In the genomic region with DNA sequence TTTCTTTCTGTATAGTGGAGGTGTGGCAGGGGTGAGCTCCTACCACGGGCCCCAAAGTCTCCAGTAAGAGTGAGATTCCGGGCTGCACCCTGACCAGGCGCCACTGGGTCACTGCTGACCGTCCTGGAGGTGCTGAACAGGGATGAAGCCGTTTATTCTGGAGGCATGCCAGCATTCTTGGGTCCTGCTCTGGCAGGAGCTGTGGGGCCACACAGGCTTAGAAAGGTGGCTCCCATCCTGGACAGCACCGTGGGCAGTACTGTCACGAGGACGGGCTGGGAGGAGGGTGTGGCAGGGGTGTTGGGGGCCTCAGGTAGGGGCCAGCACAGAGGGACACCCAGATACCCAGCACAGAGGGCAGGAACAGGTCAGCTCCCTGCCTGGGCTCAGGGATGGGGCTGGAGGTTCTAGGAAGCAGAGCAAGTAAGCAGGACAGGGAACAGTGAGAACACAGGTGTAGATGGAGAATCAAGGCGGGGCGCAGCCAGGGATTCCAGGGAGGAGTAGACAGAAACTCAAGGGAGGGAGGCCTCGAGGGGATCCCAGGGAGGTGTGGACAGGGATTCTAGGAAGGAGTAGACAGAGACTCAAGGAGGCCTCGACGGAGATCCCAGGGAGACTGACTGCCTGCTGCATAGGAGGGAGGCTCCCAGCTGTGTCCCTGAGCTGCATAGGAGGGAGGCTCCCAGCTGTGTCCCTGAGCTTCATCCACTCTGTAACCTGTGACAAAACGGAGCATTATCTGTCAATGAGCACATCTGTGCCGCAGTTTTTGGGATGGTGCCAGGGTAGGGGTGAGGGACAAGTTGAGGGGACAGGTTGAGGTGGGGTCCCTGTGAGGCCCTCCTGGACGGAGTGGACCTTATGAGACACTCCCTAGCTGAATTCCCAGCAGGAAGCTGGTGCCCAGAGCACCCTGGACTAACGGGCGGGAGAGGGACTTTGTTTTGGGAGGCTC, we compare ENCODE assay signal across 11 cellular contexts. TPM values are rescaled to one million over a fixed set of nuclear protein-coding genes. Genes with fewer than 3 reads are reported as not detected.
DNase-seq lines count a peak whose midpoint lies in the region; ATAC-seq and TF ChIP-seq lines count a peak whose summit lies in the region.
"Had no signal": no experiment of that assay in that cellular context is flagged by ENCODE, and none has a peak within 500 bp of the region (broad histone marks: within the 10 kb centered on the region; RNA-seq: fewer than 3 reads in every experiment).

No MANE protein-coding gene starts in this region.

- TF ChIP-seq CTCF in left lung (IDR thresholded peaks at IDR 0.05) (no peak), tibial nerve (IDR thresholded peaks at IDR 0.05) (no peak), gastrocnemius medialis (IDR thresholded peaks at IDR 0.05 in 4 of 5, conservative IDR thresholded peaks at IDR 0.05 in 1 of 5) (no peak)

- H3K9me3 ChIP-seq in BLaER1 (no peaks in the 10 kb centered on the region), HUES64 (ENCODE audit: insufficient read depth, low read depth, low read length) (no peaks in the 10 kb centered on the region), T-helper 17 cell (ENCODE audit: control insufficient read depth, low read length, poor library complexity, severe bottlenecking) (no peaks in the 10 kb centered on the region), left lung (no peaks in the 10 kb centered on the region), tibial nerve (no peaks in the 10 kb centered on the region), gastrocnemius medialis (no peaks in the 10 kb centered on the region)

- H3K36me3 Mint-ChIP-seq in T-helper 17 cell (ENCODE audit: low read depth) = peaks cover 7% of the 10 kb centered on the region
- H3K36me3 Mint-ChIP-seq: activated naive CD4-positive, alpha-beta T cell treated with anti-CD3 and anti-CD28 coated beads, Interleukin-2, amount 10 ng/mL, durations not matched to agents 7 days and 5 days had no signal

- H3K4me3 Mint-ChIP-seq in T-helper 17 cell = peak overlapping the region; percentile 83

- DNase-seq in T-helper 17 cell (no peak), left lung (no peak), tibial nerve (ENCODE audit: low spot score in 2 of 2) (no peak), gastrocnemius medialis (no peak), NCI-H526 treated with DMSO at 0.1 percent for 48 hours (lab: John Stamatoyannopoulos, UW) (no peak)
- DNase-seq: activated naive CD4-positive, alpha-beta T cell treated with anti-CD3 and anti-CD28 coated beads, Interleukin-2, amount 10 ng/mL, durations not matched to agents 7 days and 5 days had no signal

- H3K4me3 ChIP-seq in BLaER1 (peak overlapping the region; percentile 69), HUES64 (ENCODE audit: low read length) (peak overlapping the region; percentile 53), left lung (no peak overlapping the region), tibial nerve (no peak overlapping the region), gastrocnemius medialis (no peak overlapping the region)
- H3K4me3 ChIP-seq: PC-9 had no signal

- ATAC-seq in T-helper 17 cell (no peak), left lung (peak; percentile 48), gastrocnemius medialis (no peak), GM21390 (IDR thresholded peaks at IDR 0.05; ENCODE audit: unreplicated experiment) (no peak)

- H3K36me3 ChIP-seq in BLaER1 (peaks cover 25% of the 10 kb centered on the region), HUES64 (ENCODE audit: insufficient read depth, low read length) (peaks cover 26% of the 10 kb centered on the region), left lung (no peaks in the 10 kb centered on the region), tibial nerve (no peaks in the 10 kb centered on the region), gastrocnemius medialis (no peaks in the 10 kb centered on the region)

- peaks cover 32% of the 10 kb centered on the region for H4K20me1 ChIP-seq in BLaER1

- H3K27me3 ChIP-seq in BLaER1 = no peaks in the 10 kb centered on the region
- H3K27me3 ChIP-seq in HUES64 (ENCODE audit: insufficient read depth, low read length) = peaks cover 8% of the 10 kb centered on the region; the same call in 1 of the 2 replicates
- H3K27me3 ChIP-seq in left lung = peaks cover 23 to 77% of the 10 kb centered on the region in 2 donors
- peaks cover 0 to 42% of the 10 kb centered on the region in 2 donors for H3K27me3 ChIP-seq in tibial nerve
- H3K27me3 ChIP-seq in gastrocnemius medialis = peaks cover 55 to 79% (median 69%) of the 10 kb centered on the region in 3 donors

- H3K27me3 Mint-ChIP-seq in T-helper 17 cell = peaks cover 66% of the 10 kb centered on the region

- H3K4me1 ChIP-seq in BLaER1 (peaks cover 51% of the 10 kb centered on the region), HUES64 (ENCODE audit: insufficient read depth, low read length) (peaks cover 23% of the 10 kb centered on the region), left lung (peaks cover 0 to 5% of the 10 kb centered on the region in 2 donors), tibial nerve (peaks cover 0 to 8% (median 1%) of the 10 kb centered on the region in 4 donors), gastrocnemius medialis (no peaks in the 10 kb centered on the region)

- intact Hi-C loops in left lung (cut with DNase I) (no loop called here), gastrocnemius medialis (cut with DNase I; ENCODE audit: low total_unique reads) (no loop called here)

- H3K27ac ChIP-seq in BLaER1 (peak overlapping the region; percentile 98), HUES64 (ENCODE audit: low read depth, low read length) (peak overlapping the region; percentile 87), left lung (no peak overlapping the region), tibial nerve (no peak overlapping the region), gastrocnemius medialis (no peak overlapping the region)
- H3K27ac ChIP-seq: PC-9 had no signal

- peak overlapping the region; percentile 95 for H3K4me2 ChIP-seq in BLaER1
- H3K4me2 ChIP-seq: PC-9 had no signal

- TF ChIP-seq POLR2A in tibial nerve (IDR thresholded peaks at IDR 0.05) = no peak
- TF ChIP-seq POLR2A in gastrocnemius medialis (IDR thresholded peaks at IDR 0.05) = no peak

- TF ChIP-seq EP300 in tibial nerve (IDR thresholded peaks at IDR 0.05) = no peak

- peaks cover 6% of the 10 kb centered on the region for H3K4me1 Mint-ChIP-seq in T-helper 17 cell

- 74% methylated on average over 18 of the region's 18 CpGs for WGBS in HUES64
- WGBS in tibial nerve, 2 donors = 47 to 51% methylated on average over 18 of the region's 18 CpGs

- no peak overlapping the region for H3K27ac Mint-ChIP-seq in T-helper 17 cell
- H3K27ac Mint-ChIP-seq: activated naive CD4-positive, alpha-beta T cell treated with anti-CD3 and anti-CD28 coated beads, Interleukin-2, amount 10 ng/mL, durations not matched to agents 7 days and 5 days had no signal

- in situ Hi-C loops in gastrocnemius medialis (cut with MboI; ENCODE audit: low sequenced_read_pairs in 4 of 4) = no loop called here

- peak overlapping the region; percentile 90 for H3K9ac ChIP-seq in BLaER1
- H3K9ac ChIP-seq in HUES64 (ENCODE audit: low read depth, low read length) = peak overlapping the region; percentile 92

RNA-seq across cellular contexts. Expression of gene PLEKHG4B, which starts 1.1 kb away (rescaled TPM):
- 26.8 TPM for polyA plus RNA-seq in HUES64 (2013, experiment 1 of 2)
- polyA plus RNA-seq in HUES64 (2013, experiment 2 of 2) = 27.2 TPM
- under 1 TPM in 1 of 2 donors, not detected in 1; 0.55 TPM for total RNA-seq in T-helper 17 cell
- total RNA-seq in left lung = 1 to 10 TPM; 1.2 TPM
- under 1 TPM; under 0.01 to 0.42 (median 0.26) TPM for total RNA-seq in tibial nerve
- total RNA-seq in gastrocnemius medialis = not detected
- total RNA-seq: PC-9 had no signal
- polyA plus RNA-seq: keratinocyte had no signal

Comparison
In these comparisons a context has a peak if more than half of its experiments do, and no peak if none do; other contexts are left out.
1. H3K27ac ChIP-seq: peak in BLaER1 (single experiment) and HUES64 (single experiment); none in left lung (0 of 2), tibial nerve (0 of 4) and gastrocnemius medialis (0 of 4).
2. H3K4me3 ChIP-seq: peak in BLaER1 (single experiment) and HUES64 (single experiment); none in left lung (0 of 2), tibial nerve (0 of 4) and gastrocnemius medialis (0 of 4).